Comparison of ENCODE assay signal across 19 cellular contexts in the genomic region with DNA sequence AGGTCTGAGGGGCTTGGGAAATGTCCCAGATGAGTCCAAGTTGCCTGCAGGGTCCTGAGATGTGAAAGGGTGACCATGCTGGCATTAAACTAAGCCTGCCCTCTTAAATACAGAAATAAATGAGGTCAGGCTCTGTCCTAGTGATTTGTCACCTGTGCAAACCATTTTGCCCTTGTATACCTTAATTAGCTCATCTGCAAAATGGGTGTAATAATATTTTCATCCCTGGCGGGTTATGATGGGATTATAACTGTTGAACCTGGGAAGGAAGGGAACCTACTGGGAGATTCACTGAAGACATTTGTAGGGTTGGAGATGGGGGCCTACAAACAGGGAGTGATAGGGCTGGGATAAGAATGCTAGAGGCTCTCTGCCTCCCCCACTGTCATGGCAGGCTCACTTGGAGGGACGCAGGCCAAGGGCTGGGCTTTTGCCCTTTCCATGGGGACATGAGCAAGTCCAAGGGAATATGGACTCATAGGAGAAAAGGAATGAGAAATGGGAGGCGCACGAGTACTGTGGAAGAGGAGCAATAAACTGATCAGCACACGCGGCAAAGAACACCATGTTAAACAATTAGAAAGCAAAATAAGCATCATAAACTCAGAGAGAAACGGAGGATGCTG. TPM values are rescaled to one million over a fixed set of nuclear protein-coding genes. Genes with fewer than 3 reads are reported as not detected.
A peak's percentile ranks its signal among the peaks of the same experiment; 100 is the strongest.
DNase-seq lines count a peak whose midpoint lies in the region; ATAC-seq and TF ChIP-seq lines count a peak whose summit lies in the region.
"Had no signal": no experiment of that assay in that cellular context is flagged by ENCODE, and none has a peak within 500 bp of the region (broad histone marks: within the 10 kb centered on the region; RNA-seq: fewer than 3 reads in every experiment).

No MANE protein-coding gene starts in this region.

- H3K9me3 Mint-ChIP-seq in stimulated activated naive CD8-positive, alpha-beta T cell treated with anti-CD3 and anti-CD28 coated beads, Interleukin-15, Interleukin-2, amounts not matched to agents 100 ng/mL and 50 ng/mL, for 24 hours: no peaks in the 10 kb centered on the region
- peaks cover 12% of the 10 kb centered on the region for H3K9me3 Mint-ChIP-seq in nephron
- H3K9me3 Mint-ChIP-seq in HFFc6: no peaks in the 10 kb centered on the region; the same call in 1 of the 2 replicates

- H3K27ac Mint-ChIP-seq in stimulated activated naive CD8-positive, alpha-beta T cell treated with anti-CD3 and anti-CD28 coated beads, Interleukin-15, Interleukin-2, amounts not matched to agents 100 ng/mL and 50 ng/mL, for 24 hours: peak overlapping the region; percentile 4
- H3K27ac Mint-ChIP-seq in nephron (no peak overlapping the region), HFFc6 (no peak overlapping the region)
- H3K27ac Mint-ChIP-seq: CD14-positive monocyte had no signal

- H3K36me3 Mint-ChIP-seq in stimulated activated naive CD8-positive, alpha-beta T cell treated with anti-CD3 and anti-CD28 coated beads, Interleukin-15, Interleukin-2, amounts not matched to agents 100 ng/mL and 50 ng/mL, for 24 hours (ENCODE audit: low read depth): peaks cover 8% of the 10 kb centered on the region
- H3K36me3 Mint-ChIP-seq in nephron (ENCODE audit: low read depth): peaks cover 51% of the 10 kb centered on the region
- H3K36me3 Mint-ChIP-seq in HFFc6 (ENCODE audit: low read depth): no peaks in the 10 kb centered on the region
- H3K36me3 Mint-ChIP-seq: CD14-positive monocyte had no signal

- TF ChIP-seq POLR2A in spleen (IDR thresholded peaks at IDR 0.05): no peak

- WGBS in spleen, 5 donors: 85 to 96% (median 94%) methylated on average over 7 of the region's 7 CpGs

- H3K4me1 Mint-ChIP-seq in stimulated activated naive CD8-positive, alpha-beta T cell treated with anti-CD3 and anti-CD28 coated beads, Interleukin-15, Interleukin-2, amounts not matched to agents 100 ng/mL and 50 ng/mL, for 24 hours (ENCODE audit: low read depth): peaks cover 16% of the 10 kb centered on the region
- H3K4me1 Mint-ChIP-seq in nephron: peaks cover 21% of the 10 kb centered on the region
- no peaks in the 10 kb centered on the region for H3K4me1 Mint-ChIP-seq in HFFc6 (ENCODE audit: low read depth)
- H3K4me1 Mint-ChIP-seq: CD14-positive monocyte had no signal

- peaks cover 0 to 23% (median 11%) of the 10 kb centered on the region in 7 donors for H3K27me3 ChIP-seq in spleen (replicated peaks in 1 of 7)

- H3K4me3 ChIP-seq in spleen: no peak overlapping the region
- H3K4me3 ChIP-seq: BLaER1 had no signal

- H3K9me3 ChIP-seq in spleen: peaks cover 0 to 4% (median 0%) of the 10 kb centered on the region in 8 donors

- H3K4me3 Mint-ChIP-seq in stimulated activated naive CD8-positive, alpha-beta T cell treated with anti-CD3 and anti-CD28 coated beads, Interleukin-15, Interleukin-2, amounts not matched to agents 100 ng/mL and 50 ng/mL, for 24 hours: no peak overlapping the region
- peak overlapping the region in 2 of 3 experiments; percentile 16 to 24 for H3K4me3 Mint-ChIP-seq in nephron
- H3K4me3 Mint-ChIP-seq in HFFc6: no peak overlapping the region
- H3K4me3 Mint-ChIP-seq: CD14-positive monocyte; CD4-positive, alpha-beta memory T cell had no signal

- no peak for ATAC-seq in stimulated activated naive CD8-positive, alpha-beta T cell treated with anti-CD3 and anti-CD28 coated beads, Interleukin-15, Interleukin-2, amounts not matched to agents 100 U/mL and 50 U/mL, for 24 hours
- ATAC-seq in HG02678 (IDR thresholded peaks at IDR 0.05; ENCODE audit: unreplicated experiment): no peak
- ATAC-seq: HCT116 had no signal

- no peak overlapping the region for H3K27ac ChIP-seq in spleen
- H3K27ac ChIP-seq: BLaER1 had no signal

- DNase-seq in stimulated activated naive CD8-positive, alpha-beta T cell treated with anti-CD3 and anti-CD28 coated beads, Interleukin-15, Interleukin-2, amounts not matched to agents 100 U/mL and 50 U/mL, for 24 hours: no peak
- DNase-seq in spleen: peak; percentile 43
- no peak for DNase-seq in HFFc6
- no peak for DNase-seq in NCI-H1048 (lab: John Stamatoyannopoulos, UW)
- DNase-seq: 8988T; CD4-positive, alpha-beta memory T cell; DMS153; DMS79; GDM1; GOT3; H7; IMR-90 had no signal

- TF ChIP-seq CTCF in nephron (IDR thresholded peaks at IDR 0.05; ENCODE audit: unreplicated experiment in 3 of 3): no peak
- TF ChIP-seq CTCF in spleen (IDR thresholded peaks at IDR 0.05 in 8 of 11, conservative IDR thresholded peaks at IDR 0.05 in 3 of 11): no peak
- TF ChIP-seq CTCF in HFFc6 (IDR thresholded peaks at IDR 0.05): no peak

- intact Hi-C loops in spleen (cut with DNase I; ENCODE audit: low total_unique reads): no loop called here

- peaks cover 0 to 21% (median 9%) of the 10 kb centered on the region in 6 donors for H3K4me1 ChIP-seq in spleen
- H3K4me1 ChIP-seq: BLaER1 had no signal

- H3K36me3 ChIP-seq in spleen: no peaks in the 10 kb centered on the region
- H3K36me3 ChIP-seq: BLaER1 had no signal

- peaks cover 7% of the 10 kb centered on the region for H3K27me3 Mint-ChIP-seq in stimulated activated naive CD8-positive, alpha-beta T cell treated with anti-CD3 and anti-CD28 coated beads, Interleukin-15, Interleukin-2, amounts not matched to agents 100 ng/mL and 50 ng/mL, for 24 hours
- H3K27me3 Mint-ChIP-seq in nephron (ENCODE audit: low read depth) (peaks cover 23% of the 10 kb centered on the region), HFFc6 (ENCODE audit: insufficient read depth) (peaks cover 46% of the 10 kb centered on the region)
- H3K27me3 Mint-ChIP-seq: CD4-positive, alpha-beta memory T cell had no signal

RNA-seq across cellular contexts. Expression of a gene that starts 4.4 kb away (rescaled TPM):
- 10 to 100 TPM in 1 of 7 donors, 1 to 10 TPM in 6; 1.7 to 15.2 (median 7.0) TPM for total RNA-seq in spleen
- under 1 TPM; 0.11 to 0.74 (median 0.38) TPM for polyA plus RNA-seq in spleen
- not detected for total RNA-seq in HFFc6 (2021; fragmentation: NEBNext Ultra II Directional; extraction: Animal tissue kit (Norgen Biotek cat#: 25700))
- total RNA-seq: IMR-90 had no signal
- polyA plus RNA-seq: AG04450, CD14-positive monocyte, IMR-90 had no signal

Comparison
In these comparisons a context has a peak if more than half of its experiments do, and no peak if none do; other contexts are left out.
1. H3K4me3 Mint-ChIP-seq: peak in nephron (2 of 3); none in stimulated activated naive CD8-positive, alpha-beta T cell treated with anti-CD3 and anti-CD28 coated beads, Interleukin-15, Interleukin-2, amounts not matched to agents 100 ng/mL and 50 ng/mL, for 24 hours (single experiment) and HFFc6 (single experiment).